Comparison of ENCODE assay signal across 2 cellular contexts in the genomic region with DNA sequence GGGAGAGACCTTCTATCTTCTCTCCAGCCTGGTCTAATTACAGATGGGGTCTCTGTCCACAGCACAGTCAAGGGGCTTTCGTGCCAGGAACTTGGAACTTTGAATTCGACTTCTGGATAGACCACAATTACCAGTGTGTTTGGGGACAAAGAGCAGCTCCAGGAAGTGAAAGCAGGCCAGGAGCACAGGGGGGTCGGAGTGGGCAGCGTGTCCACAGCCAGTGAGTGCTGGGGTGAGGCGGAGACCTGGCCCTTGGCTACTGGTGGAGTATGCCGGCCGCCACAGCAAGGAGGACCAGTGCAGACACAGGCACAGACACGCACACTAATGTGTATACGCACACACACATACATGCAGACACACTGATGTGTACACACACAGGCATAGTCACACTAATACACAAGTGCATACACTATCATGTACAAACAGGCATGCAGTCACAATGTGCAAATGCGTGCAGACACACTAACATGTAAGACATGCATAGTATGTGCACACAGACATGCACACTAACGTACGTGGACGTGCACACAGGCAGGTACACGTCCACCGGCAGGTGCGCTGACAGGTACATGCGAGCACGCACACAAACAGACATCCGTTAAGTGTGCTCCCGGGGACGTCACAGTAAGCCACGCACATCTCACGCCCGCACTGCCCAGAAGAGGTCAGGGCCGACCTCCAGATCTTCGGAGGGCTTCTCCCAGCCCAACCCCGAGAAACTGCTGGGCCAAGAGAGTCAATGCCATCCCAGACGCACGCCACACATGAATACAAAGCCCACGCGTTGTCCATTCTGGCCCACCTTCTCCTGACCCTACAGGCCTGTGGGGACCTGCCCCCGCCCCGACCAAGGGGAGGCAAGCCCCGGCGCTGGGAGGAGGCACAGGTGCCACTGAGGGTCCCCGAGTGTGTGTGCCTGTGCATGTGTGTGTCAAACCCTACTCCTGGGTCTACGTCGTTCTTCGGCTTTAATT.
TF ChIP-seq lines count a peak whose summit lies in the region.

No MANE protein-coding gene starts in this region.

TF ChIP-seq in SK-N-SH, 30 proteins besides CTCF, POLR2A, EP300 and RAD21:
- TF ChIP-seq, protein P1, sequence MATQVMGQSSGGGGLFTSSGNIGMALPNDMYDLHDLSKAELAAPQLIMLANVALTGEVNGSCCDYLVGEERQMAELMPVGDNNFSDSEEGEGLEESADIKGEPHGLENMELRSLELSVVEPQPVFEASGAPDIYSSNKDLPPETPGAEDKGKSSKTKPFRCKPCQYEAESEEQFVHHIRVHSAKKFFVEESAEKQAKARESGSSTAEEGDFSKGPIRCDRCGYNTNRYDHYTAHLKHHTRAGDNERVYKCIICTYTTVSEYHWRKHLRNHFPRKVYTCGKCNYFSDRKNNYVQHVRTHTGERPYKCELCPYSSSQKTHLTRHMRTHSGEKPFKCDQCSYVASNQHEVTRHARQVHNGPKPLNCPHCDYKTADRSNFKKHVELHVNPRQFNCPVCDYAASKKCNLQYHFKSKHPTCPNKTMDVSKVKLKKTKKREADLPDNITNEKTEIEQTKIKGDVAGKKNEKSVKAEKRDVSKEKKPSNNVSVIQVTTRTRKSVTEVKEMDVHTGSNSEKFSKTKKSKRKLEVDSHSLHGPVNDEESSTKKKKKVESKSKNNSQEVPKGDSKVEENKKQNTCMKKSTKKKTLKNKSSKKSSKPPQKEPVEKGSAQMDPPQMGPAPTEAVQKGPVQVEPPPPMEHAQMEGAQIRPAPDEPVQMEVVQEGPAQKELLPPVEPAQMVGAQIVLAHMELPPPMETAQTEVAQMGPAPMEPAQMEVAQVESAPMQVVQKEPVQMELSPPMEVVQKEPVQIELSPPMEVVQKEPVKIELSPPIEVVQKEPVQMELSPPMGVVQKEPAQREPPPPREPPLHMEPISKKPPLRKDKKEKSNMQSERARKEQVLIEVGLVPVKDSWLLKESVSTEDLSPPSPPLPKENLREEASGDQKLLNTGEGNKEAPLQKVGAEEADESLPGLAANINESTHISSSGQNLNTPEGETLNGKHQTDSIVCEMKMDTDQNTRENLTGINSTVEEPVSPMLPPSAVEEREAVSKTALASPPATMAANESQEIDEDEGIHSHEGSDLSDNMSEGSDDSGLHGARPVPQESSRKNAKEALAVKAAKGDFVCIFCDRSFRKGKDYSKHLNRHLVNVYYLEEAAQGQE (IDR thresholded peaks at IDR 0.05; ENCODE audit: low read depth, low read length): no peak
- TF ChIP-seq TAF1 (IDR thresholded peaks at IDR 0.05; ENCODE audit: borderline replicate concordance, low read depth, low read length) (no peak), RXRA (IDR thresholded peaks at IDR 0.05; ENCODE audit: borderline replicate concordance, low read depth) (no peak), RFX5 (IDR thresholded peaks at IDR 0.05; ENCODE audit: low read length) (no peak), GATA2 (CRISPR knock-in tag; IDR thresholded peaks at IDR 0.05) (no peak), YY1 (IDR thresholded peaks at IDR 0.05; ENCODE audit: low read depth) (no peak), EZH2phosphoT487 (IDR thresholded peaks at IDR 0.05; ENCODE audit: borderline replicate concordance, low read depth) (no peak), TCF12 (IDR thresholded peaks at IDR 0.05) (no peak), SIN3A (IDR thresholded peaks at IDR 0.05; ENCODE audit: borderline replicate concordance, low read depth, low read length) (no peak), FOXJ3 (CRISPR knock-in tag; IDR thresholded peaks at IDR 0.05) (no peak), NFIC (IDR thresholded peaks at IDR 0.05; ENCODE audit: borderline replicate concordance) (no peak), MEF2A (IDR thresholded peaks at IDR 0.05; ENCODE audit: borderline replicate concordance, low read depth) (no peak), CHD2 (IDR thresholded peaks at IDR 0.05; ENCODE audit: low read length, partially characterized antibody) (no peak), MXI1 (IDR thresholded peaks at IDR 0.05; ENCODE audit: low read depth, low read length) (no peak), RCOR1 (IDR thresholded peaks at IDR 0.05; ENCODE audit: low read length) (no peak), ELF1 (IDR thresholded peaks at IDR 0.05) (no peak), GABPA (IDR thresholded peaks at IDR 0.05; ENCODE audit: low read depth) (no peak)
- TF ChIP-seq, protein P2, sequence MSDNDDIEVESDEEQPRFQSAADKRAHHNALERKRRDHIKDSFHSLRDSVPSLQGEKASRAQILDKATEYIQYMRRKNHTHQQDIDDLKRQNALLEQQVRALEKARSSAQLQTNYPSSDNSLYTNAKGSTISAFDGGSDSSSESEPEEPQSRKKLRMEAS (IDR thresholded peaks at IDR 0.05; ENCODE audit: low read depth): no peak
- TF ChIP-seq, protein P3, sequence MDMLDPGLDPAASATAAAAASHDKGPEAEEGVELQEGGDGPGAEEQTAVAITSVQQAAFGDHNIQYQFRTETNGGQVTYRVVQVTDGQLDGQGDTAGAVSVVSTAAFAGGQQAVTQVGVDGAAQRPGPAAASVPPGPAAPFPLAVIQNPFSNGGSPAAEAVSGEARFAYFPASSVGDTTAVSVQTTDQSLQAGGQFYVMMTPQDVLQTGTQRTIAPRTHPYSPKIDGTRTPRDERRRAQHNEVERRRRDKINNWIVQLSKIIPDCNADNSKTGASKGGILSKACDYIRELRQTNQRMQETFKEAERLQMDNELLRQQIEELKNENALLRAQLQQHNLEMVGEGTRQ (IDR thresholded peaks at IDR 0.05; ENCODE audit: borderline replicate concordance, low read depth, low read length): no peak
- TF ChIP-seq, protein P4, sequence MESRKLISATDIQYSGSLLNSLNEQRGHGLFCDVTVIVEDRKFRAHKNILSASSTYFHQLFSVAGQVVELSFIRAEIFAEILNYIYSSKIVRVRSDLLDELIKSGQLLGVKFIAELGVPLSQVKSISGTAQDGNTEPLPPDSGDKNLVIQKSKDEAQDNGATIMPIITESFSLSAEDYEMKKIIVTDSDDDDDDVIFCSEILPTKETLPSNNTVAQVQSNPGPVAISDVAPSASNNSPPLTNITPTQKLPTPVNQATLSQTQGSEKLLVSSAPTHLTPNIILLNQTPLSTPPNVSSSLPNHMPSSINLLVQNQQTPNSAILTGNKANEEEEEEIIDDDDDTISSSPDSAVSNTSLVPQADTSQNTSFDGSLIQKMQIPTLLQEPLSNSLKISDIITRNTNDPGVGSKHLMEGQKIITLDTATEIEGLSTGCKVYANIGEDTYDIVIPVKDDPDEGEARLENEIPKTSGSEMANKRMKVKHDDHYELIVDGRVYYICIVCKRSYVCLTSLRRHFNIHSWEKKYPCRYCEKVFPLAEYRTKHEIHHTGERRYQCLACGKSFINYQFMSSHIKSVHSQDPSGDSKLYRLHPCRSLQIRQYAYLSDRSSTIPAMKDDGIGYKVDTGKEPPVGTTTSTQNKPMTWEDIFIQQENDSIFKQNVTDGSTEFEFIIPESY (IDR thresholded peaks at IDR 0.05; ENCODE audit: borderline replicate concordance, low read depth): no peak

TF ChIP-seq in SK-N-SH treated with all-trans-retinoic acid at 6 μM for 48 hours, 23 proteins besides CTCF, POLR2A, EP300 and RAD21 (continued from another document):
- TF ChIP-seq, protein P5, sequence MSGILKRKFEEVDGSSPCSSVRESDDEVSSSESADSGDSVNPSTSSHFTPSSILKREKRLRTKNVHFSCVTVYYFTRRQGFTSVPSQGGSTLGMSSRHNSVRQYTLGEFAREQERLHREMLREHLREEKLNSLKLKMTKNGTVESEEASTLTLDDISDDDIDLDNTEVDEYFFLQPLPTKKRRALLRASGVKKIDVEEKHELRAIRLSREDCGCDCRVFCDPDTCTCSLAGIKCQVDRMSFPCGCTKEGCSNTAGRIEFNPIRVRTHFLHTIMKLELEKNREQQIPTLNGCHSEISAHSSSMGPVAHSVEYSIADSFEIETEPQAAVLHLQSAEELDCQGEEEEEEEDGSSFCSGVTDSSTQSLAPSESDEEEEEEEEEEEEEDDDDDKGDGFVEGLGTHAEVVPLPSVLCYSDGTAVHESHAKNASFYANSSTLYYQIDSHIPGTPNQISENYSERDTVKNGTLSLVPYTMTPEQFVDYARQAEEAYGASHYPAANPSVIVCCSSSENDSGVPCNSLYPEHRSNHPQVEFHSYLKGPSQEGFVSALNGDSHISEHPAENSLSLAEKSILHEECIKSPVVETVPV (CRISPR knock-in tag; IDR thresholded peaks at IDR 0.05): no peak
- TF ChIP-seq, protein P6, sequence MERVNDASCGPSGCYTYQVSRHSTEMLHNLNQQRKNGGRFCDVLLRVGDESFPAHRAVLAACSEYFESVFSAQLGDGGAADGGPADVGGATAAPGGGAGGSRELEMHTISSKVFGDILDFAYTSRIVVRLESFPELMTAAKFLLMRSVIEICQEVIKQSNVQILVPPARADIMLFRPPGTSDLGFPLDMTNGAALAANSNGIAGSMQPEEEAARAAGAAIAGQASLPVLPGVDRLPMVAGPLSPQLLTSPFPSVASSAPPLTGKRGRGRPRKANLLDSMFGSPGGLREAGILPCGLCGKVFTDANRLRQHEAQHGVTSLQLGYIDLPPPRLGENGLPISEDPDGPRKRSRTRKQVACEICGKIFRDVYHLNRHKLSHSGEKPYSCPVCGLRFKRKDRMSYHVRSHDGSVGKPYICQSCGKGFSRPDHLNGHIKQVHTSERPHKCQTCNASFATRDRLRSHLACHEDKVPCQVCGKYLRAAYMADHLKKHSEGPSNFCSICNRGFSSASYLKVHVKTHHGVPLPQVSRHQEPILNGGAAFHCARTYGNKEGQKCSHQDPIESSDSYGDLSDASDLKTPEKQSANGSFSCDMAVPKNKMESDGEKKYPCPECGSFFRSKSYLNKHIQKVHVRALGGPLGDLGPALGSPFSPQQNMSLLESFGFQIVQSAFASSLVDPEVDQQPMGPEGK (CRISPR knock-in tag; IDR thresholded peaks at IDR 0.05; ENCODE audit: borderline replicate concordance): no peak
- no peak for TF ChIP-seq ZNF8 (CRISPR knock-in tag; IDR thresholded peaks at IDR 0.05)
- TF ChIP-seq TCF4 (CRISPR knock-in tag; IDR thresholded peaks at IDR 0.05; ENCODE audit: borderline replicate concordance): no peak
- TF ChIP-seq ESRRG (CRISPR knock-in tag; IDR thresholded peaks at IDR 0.05): no peak
- no peak for TF ChIP-seq ZFP3 (CRISPR knock-in tag; IDR thresholded peaks at IDR 0.05)
- TF ChIP-seq, protein P7, sequence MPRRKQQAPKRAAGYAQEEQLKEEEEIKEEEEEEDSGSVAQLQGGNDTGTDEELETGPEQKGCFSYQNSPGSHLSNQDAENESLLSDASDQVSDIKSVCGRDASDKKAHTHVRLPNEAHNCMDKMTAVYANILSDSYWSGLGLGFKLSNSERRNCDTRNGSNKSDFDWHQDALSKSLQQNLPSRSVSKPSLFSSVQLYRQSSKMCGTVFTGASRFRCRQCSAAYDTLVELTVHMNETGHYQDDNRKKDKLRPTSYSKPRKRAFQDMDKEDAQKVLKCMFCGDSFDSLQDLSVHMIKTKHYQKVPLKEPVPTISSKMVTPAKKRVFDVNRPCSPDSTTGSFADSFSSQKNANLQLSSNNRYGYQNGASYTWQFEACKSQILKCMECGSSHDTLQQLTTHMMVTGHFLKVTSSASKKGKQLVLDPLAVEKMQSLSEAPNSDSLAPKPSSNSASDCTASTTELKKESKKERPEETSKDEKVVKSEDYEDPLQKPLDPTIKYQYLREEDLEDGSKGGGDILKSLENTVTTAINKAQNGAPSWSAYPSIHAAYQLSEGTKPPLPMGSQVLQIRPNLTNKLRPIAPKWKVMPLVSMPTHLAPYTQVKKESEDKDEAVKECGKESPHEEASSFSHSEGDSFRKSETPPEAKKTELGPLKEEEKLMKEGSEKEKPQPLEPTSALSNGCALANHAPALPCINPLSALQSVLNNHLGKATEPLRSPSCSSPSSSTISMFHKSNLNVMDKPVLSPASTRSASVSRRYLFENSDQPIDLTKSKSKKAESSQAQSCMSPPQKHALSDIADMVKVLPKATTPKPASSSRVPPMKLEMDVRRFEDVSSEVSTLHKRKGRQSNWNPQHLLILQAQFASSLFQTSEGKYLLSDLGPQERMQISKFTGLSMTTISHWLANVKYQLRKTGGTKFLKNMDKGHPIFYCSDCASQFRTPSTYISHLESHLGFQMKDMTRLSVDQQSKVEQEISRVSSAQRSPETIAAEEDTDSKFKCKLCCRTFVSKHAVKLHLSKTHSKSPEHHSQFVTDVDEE (CRISPR knock-in tag; IDR thresholded peaks at IDR 0.05): no peak
- no peak for TF ChIP-seq RARB (CRISPR knock-in tag; IDR thresholded peaks at IDR 0.05)
- TF ChIP-seq, protein P8, sequence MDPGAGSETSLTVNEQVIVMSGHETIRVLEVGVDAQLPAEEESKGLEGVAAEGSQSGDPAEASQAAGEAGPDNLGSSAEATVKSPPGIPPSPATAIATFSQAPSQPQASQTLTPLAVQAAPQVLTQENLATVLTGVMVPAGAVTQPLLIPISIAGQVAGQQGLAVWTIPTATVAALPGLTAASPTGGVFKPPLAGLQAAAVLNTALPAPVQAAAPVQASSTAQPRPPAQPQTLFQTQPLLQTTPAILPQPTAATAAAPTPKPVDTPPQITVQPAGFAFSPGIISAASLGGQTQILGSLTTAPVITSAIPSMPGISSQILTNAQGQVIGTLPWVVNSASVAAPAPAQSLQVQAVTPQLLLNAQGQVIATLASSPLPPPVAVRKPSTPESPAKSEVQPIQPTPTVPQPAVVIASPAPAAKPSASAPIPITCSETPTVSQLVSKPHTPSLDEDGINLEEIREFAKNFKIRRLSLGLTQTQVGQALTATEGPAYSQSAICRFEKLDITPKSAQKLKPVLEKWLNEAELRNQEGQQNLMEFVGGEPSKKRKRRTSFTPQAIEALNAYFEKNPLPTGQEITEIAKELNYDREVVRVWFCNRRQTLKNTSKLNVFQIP (CRISPR knock-in tag; IDR thresholded peaks at IDR 0.05; ENCODE audit: borderline replicate concordance, low read depth): no peak
- no peak for TF ChIP-seq ZNF565 (CRISPR knock-in tag; conservative IDR thresholded peaks at IDR 0.05; ENCODE audit: low read depth)
